Comparison of ENCODE assay signal across 13 cellular contexts in genomic region chr18:79960921-79961526, GRCh38. TPM values are rescaled to one million over a fixed set of nuclear protein-coding genes. Genes with fewer than 3 reads are reported as not detected.
DNase-seq lines count a peak whose midpoint lies in the region; TF ChIP-seq lines count a peak whose summit lies in the region.
"Had no signal": no experiment of that assay in that cellular context is flagged by ENCODE, and none has a peak within 500 bp of the region (broad histone marks: within the 10 kb centered on the region; RNA-seq: fewer than 3 reads in every experiment).

No MANE protein-coding gene starts in this region.

- CTCF ChIA-PET in PC-9 (lab: Charles Lee), result no interaction called here

- H3K36me3 Mint-ChIP-seq in HFFc6 (ENCODE audit: low read depth), result no peaks in the 10 kb centered on the region; the same call in 1 of the 2 replicates
- H3K36me3 Mint-ChIP-seq in nephron progenitor cell (ENCODE audit: low read depth), result peaks cover 4% of the 10 kb centered on the region
- H3K36me3 Mint-ChIP-seq: memory B cell had no signal

- H2AFZ ChIP-seq in PC-9, result no peak overlapping the region

- no peaks in the 10 kb centered on the region for H3K27me3 ChIP-seq in PC-9 (ENCODE audit: insufficient read depth, low read depth)
- no peaks in the 10 kb centered on the region for H3K27me3 ChIP-seq in esophagus (ENCODE audit: control insufficient read depth in 1 of 2, insufficient read depth in 2 of 2, low read length in 2 of 2)
- no peaks in the 10 kb centered on the region for H3K27me3 ChIP-seq in brain microvascular endothelial cell (replicated peaks)

- peaks cover 20% of the 10 kb centered on the region; the same call in 1 of the 2 replicates for H3F3A ChIP-seq in PC-9 (ENCODE audit: insufficient read depth, low read depth)

- no peaks in the 10 kb centered on the region for H3K9me3 ChIP-seq in PC-9 (ENCODE audit: insufficient read depth, low read depth)
- H3K9me3 ChIP-seq in esophagus (ENCODE audit: control insufficient read depth in 2 of 2, insufficient read depth in 1 of 2, low read depth in 1 of 2, low read length in 1 of 2), result no peaks in the 10 kb centered on the region

- H3K36me3 ChIP-seq in PC-9 (ENCODE audit: low read depth) (no peaks in the 10 kb centered on the region), esophagus (ENCODE audit: control insufficient read depth in 2 of 2, insufficient read depth in 2 of 2, low read length in 1 of 2) (no peaks in the 10 kb centered on the region), brain microvascular endothelial cell (replicated peaks) (no peaks in the 10 kb centered on the region)

- TF ChIP-seq CTCF in HFFc6 (IDR thresholded peaks at IDR 0.05) (no peak), PC-9 (conservative IDR thresholded peaks at IDR 0.05) (no peak), brain microvascular endothelial cell (IDR thresholded peaks at IDR 0.05; ENCODE audit: low read depth, low read length, missing control alignments) (no peak), nephron progenitor cell (IDR thresholded peaks at IDR 0.05) (no peak)

- intact Hi-C loops in PC-9 (cut with micrococcal nuclease; ENCODE audit: unreplicated experiment), result loop anchor here (5.0 kb wide), 1 partner anchor 169 kb away; no protein-coding TSS in a partner anchor

- no peak overlapping the region for H3K4me2 ChIP-seq in PC-9

- H3K4me3 Mint-ChIP-seq in HFFc6 (no peak overlapping the region), nephron progenitor cell (no peak overlapping the region)

- no peaks in the 10 kb centered on the region for H3K9me3 Mint-ChIP-seq in HFFc6
- H3K9me3 Mint-ChIP-seq in nephron progenitor cell, result no peaks in the 10 kb centered on the region
- H3K9me3 Mint-ChIP-seq: memory B cell had no signal

- POLR2A ChIA-PET in PC-9 (lab: Charles Lee; ENCODE audit: unreplicated experiment), result no interaction called here

- no peaks in the 10 kb centered on the region for H4K20me1 ChIP-seq in PC-9 (ENCODE audit: insufficient read depth)

- WGBS in esophagus, 2 donors, result 84 to 85% methylated on average over 16 of the region's 16 CpGs

- no peaks in the 10 kb centered on the region for H3K9me2 ChIP-seq in PC-9 (ENCODE audit: insufficient read depth)

- H3K4me1 ChIP-seq in PC-9 (replicated peaks; ENCODE audit: insufficient read depth), result peaks cover 47% of the 10 kb centered on the region
- H3K4me1 ChIP-seq in esophagus (ENCODE audit: control insufficient read depth in 2 of 2, insufficient read depth in 2 of 2, low read length in 1 of 2), result peaks cover 2 to 29% of the 10 kb centered on the region in 2 donors

- BruUV-seq in PC-9 (replicated peaks; lab: Mats Ljungman, UMichigan), result TSS peak; percentile 16

- peak overlapping the region; percentile 80 for H3K27ac Mint-ChIP-seq in HFFc6
- no peak overlapping the region for H3K27ac Mint-ChIP-seq in nephron progenitor cell
- H3K27ac Mint-ChIP-seq: memory B cell had no signal

- peaks cover 3% of the 10 kb centered on the region; the same call in 1 of the 2 replicates for H3K27me3 Mint-ChIP-seq in HFFc6 (ENCODE audit: insufficient read depth)
- peaks cover 42% of the 10 kb centered on the region for H3K27me3 Mint-ChIP-seq in nephron progenitor cell (ENCODE audit: low read depth, poor library complexity)

- H3K4me1 Mint-ChIP-seq in HFFc6 (ENCODE audit: low read depth) (peaks cover 40% of the 10 kb centered on the region), nephron progenitor cell (peaks cover 33% of the 10 kb centered on the region)

- H3K4me3 ChIP-seq in PC-9 (no peak overlapping the region), esophagus (ENCODE audit: low read depth in 1 of 2, low read length in 2 of 2) (peak overlapping the region; percentile 5 to 25), skin epidermis (no peak overlapping the region), brain microvascular endothelial cell (ENCODE audit: low read depth, low read length) (no peak overlapping the region)

- no peak for DNase-seq in HFFc6
- DNase-seq in PC-9, result no peak
- no peak for DNase-seq in brain microvascular endothelial cell
- DNase-seq in NCI-H748 (lab: John Stamatoyannopoulos, UW; ENCODE audit: unreplicated experiment), result no peak
- no peak for DNase-seq in nephron progenitor cell
- DNase-seq: activated effector memory CD4-positive, alpha-beta T cell treated with anti-CD3 and anti-CD28 coated beads, Interleukin-2, amount 50 U/mL, for 16 hours; dermis blood vessel endothelial cell; NCI-H2081 treated with DMSO at 0.1 percent for 48 hours; nucleus accumbens; stimulated activated CD4-positive, alpha-beta T cell treated with anti-CD3 and anti-CD28 coated beads, Interleukin-4, amount 100 ng/mL, for 4 hours had no signal

- H3K27ac ChIP-seq in PC-9 (no peak overlapping the region), esophagus (ENCODE audit: low read depth in 2 of 2, low read length in 1 of 2) (peak overlapping the region; percentile 78 to 89), skin epidermis (peak overlapping the region in 16 of 21 experiments; percentile 0 to 88 (median 50)), brain microvascular endothelial cell (no peak overlapping the region)

- in situ Hi-C loops in brain microvascular endothelial cell (cut with HindIII; ENCODE audit: low pct_ligation_motif_present, low sequenced_read_pairs), result no loop called here

- H3K79me2 ChIP-seq in PC-9 (ENCODE audit: low read depth), result peaks cover 15% of the 10 kb centered on the region; the same call in 1 of the 2 replicates

RNA-seq across cellular contexts. Expression of gene HSBP1L1, which starts 3.4 kb away (rescaled TPM):
- 10 to 100 TPM; 20.7 to 25.6 (median 21.6) TPM for total RNA-seq in HFFc6 (2021; fragmentation: NEBNext Ultra II Directional; extraction: Animal tissue kit (Norgen Biotek cat#: 25700))
- total RNA-seq in PC-9 (2021), result 32.6 and 41.5 TPM in 2 replicates
- polyA plus RNA-seq in esophagus, result 10 to 100 TPM; 26.0 to 96.9 TPM

RNA-seq across cellular contexts. Expression of gene SLC66A2, which starts 9.6 kb away (rescaled TPM):
- total RNA-seq in HFFc6 (2021; fragmentation: NEBNext Ultra II Directional; extraction: Animal tissue kit (Norgen Biotek cat#: 25700)), result 10 to 100 TPM; 26.6 to 41.2 (median 29.9) TPM
- 24.3 and 28.0 TPM in 2 replicates for total RNA-seq in PC-9 (2021)
- polyA plus RNA-seq in esophagus, result 10 to 100 TPM; 38.8 to 57.7 TPM

RNA-seq across cellular contexts. Expression of gene TXNL4A, which starts 27.3 kb away (rescaled TPM):
- 100 to 1,000 TPM; 168 to 187 (median 174) TPM for total RNA-seq in HFFc6 (2021; fragmentation: NEBNext Ultra II Directional; extraction: Animal tissue kit (Norgen Biotek cat#: 25700))
- 106 and 120 TPM in 2 replicates for total RNA-seq in PC-9 (2021)
- 10 to 100 TPM; 65.2 to 66.7 TPM for polyA plus RNA-seq in esophagus

Comparison
In these comparisons a context has a peak if more than half of its experiments do, and no peak if none do; other contexts are left out.
1. H3K27ac ChIP-seq: peak in esophagus (2 of 2) and skin epidermis (16 of 21); none in PC-9 (single experiment) and brain microvascular endothelial cell (single experiment).
2. H3K4me3 ChIP-seq: peak in esophagus (2 of 2); none in PC-9 (single experiment), skin epidermis (0 of 7) and brain microvascular endothelial cell (single experiment).